ENCODE assay signal across 13 cellular contexts in the genomic region with DNA sequence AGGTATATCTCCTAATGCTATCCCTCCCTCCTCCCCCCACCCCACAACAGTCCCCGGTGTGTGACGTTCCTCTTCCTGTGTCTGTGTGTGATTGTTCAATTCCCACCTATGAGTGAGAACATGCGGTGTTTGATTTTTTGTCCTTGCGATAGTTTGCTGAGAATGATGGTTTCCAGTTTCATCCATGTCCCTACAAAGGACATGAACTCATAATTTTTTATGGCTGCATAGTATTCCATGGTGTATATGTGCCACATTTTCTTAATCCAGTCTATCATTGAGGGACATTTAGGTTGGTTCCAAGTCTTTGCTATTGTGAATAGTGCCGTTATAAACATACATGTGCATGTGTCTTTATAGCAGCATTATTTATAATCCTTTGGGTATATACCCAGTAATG. TPM values are rescaled to one million over a fixed set of nuclear protein-coding genes. Genes with fewer than 3 reads are reported as not detected.
"Had no signal": no experiment of that assay in that cellular context is flagged by ENCODE, and none has a peak within 500 bp of the region (broad histone marks: within the 10 kb centered on the region; RNA-seq: fewer than 3 reads in every experiment).

No MANE protein-coding gene starts in this region.

RNA-seq across cellular contexts. Expression of gene UGT1A6, which starts 8.2 kb away (rescaled TPM):
- total RNA-seq: activated CD4-positive, alpha-beta memory T cell treated with anti-CD3 and anti-CD28 coated beads, Interleukin-2, amount 10 ng/mL, durations not matched to agents 7 days and 5 days; activated CD4-positive, alpha-beta T cell treated with anti-CD3 and anti-CD28 coated beads for 36 hours; activated CD4-positive, alpha-beta T cell treated with anti-CD3 and anti-CD28 coated beads, Interleukin-2, amount 10 ng/mL, durations not matched to agents 7 days and 5 days; activated CD8-positive, alpha-beta memory T cell treated with anti-CD3 and anti-CD28 coated beads, Interleukin-2, amount 10 ng/mL, durations not matched to agents 7 days and 5 days; activated CD8-positive, alpha-beta T cell treated with anti-CD3 and anti-CD28 coated beads, Interleukin-2, amount 10 ng/mL, durations not matched to agents 7 days and 5 days; activated naive CD8-positive, alpha-beta T cell treated with anti-CD3 and anti-CD28 coated beads, Interleukin-2, amount 10 ng/mL, durations not matched to agents 7 days and 5 days; activated T-helper 2 cell treated with anti-CD3 and anti-CD28 coated beads, Interferon-gamma antibody, Interleukin-2, Interleukin-4, amounts not matched to agents 10 μg/mL and 5 μg/mL and 100 μg/mL, durations not matched to agents 14 hours and 24 hours and 36 hours; cardiac muscle cell; WTC11 had no signal
- polyA plus RNA-seq: cardiac muscle cell had no signal

RNA-seq across cellular contexts. Expression of gene UGT1A5, which starts 11.9 kb away (rescaled TPM):
- total RNA-seq: activated CD4-positive, alpha-beta memory T cell treated with anti-CD3 and anti-CD28 coated beads, Interleukin-2, amount 10 ng/mL, durations not matched to agents 7 days and 5 days; activated CD4-positive, alpha-beta T cell treated with anti-CD3 and anti-CD28 coated beads for 36 hours; activated CD4-positive, alpha-beta T cell treated with anti-CD3 and anti-CD28 coated beads, Interleukin-2, amount 10 ng/mL, durations not matched to agents 7 days and 5 days; activated CD8-positive, alpha-beta memory T cell treated with anti-CD3 and anti-CD28 coated beads, Interleukin-2, amount 10 ng/mL, durations not matched to agents 7 days and 5 days; activated CD8-positive, alpha-beta T cell treated with anti-CD3 and anti-CD28 coated beads, Interleukin-2, amount 10 ng/mL, durations not matched to agents 7 days and 5 days; activated naive CD8-positive, alpha-beta T cell treated with anti-CD3 and anti-CD28 coated beads, Interleukin-2, amount 10 ng/mL, durations not matched to agents 7 days and 5 days; activated T-helper 2 cell treated with anti-CD3 and anti-CD28 coated beads, Interferon-gamma antibody, Interleukin-2, Interleukin-4, amounts not matched to agents 10 μg/mL and 5 μg/mL and 100 μg/mL, durations not matched to agents 14 hours and 24 hours and 36 hours; ascending aorta; cardiac muscle cell; chondrocyte; WTC11 had no signal
- polyA plus RNA-seq: cardiac muscle cell had no signal

RNA-seq across cellular contexts. Expression of gene UGT1A4, which starts 17.7 kb away (rescaled TPM):
- total RNA-seq: activated CD4-positive, alpha-beta memory T cell treated with anti-CD3 and anti-CD28 coated beads, Interleukin-2, amount 10 ng/mL, durations not matched to agents 7 days and 5 days; activated CD4-positive, alpha-beta T cell treated with anti-CD3 and anti-CD28 coated beads for 36 hours; activated CD4-positive, alpha-beta T cell treated with anti-CD3 and anti-CD28 coated beads, Interleukin-2, amount 10 ng/mL, durations not matched to agents 7 days and 5 days; activated CD8-positive, alpha-beta memory T cell treated with anti-CD3 and anti-CD28 coated beads, Interleukin-2, amount 10 ng/mL, durations not matched to agents 7 days and 5 days; activated CD8-positive, alpha-beta T cell treated with anti-CD3 and anti-CD28 coated beads, Interleukin-2, amount 10 ng/mL, durations not matched to agents 7 days and 5 days; activated naive CD8-positive, alpha-beta T cell treated with anti-CD3 and anti-CD28 coated beads, Interleukin-2, amount 10 ng/mL, durations not matched to agents 7 days and 5 days; activated T-helper 2 cell treated with anti-CD3 and anti-CD28 coated beads, Interferon-gamma antibody, Interleukin-2, Interleukin-4, amounts not matched to agents 10 μg/mL and 5 μg/mL and 100 μg/mL, durations not matched to agents 14 hours and 24 hours and 36 hours; ascending aorta; cardiac muscle cell; chondrocyte had no signal
- polyA plus RNA-seq: adipose tissue, cardiac muscle cell had no signal

RNA-seq across cellular contexts. Expression of gene UGT1A7, which starts 19.1 kb away (rescaled TPM):
- total RNA-seq: activated CD4-positive, alpha-beta memory T cell treated with anti-CD3 and anti-CD28 coated beads, Interleukin-2, amount 10 ng/mL, durations not matched to agents 7 days and 5 days; activated CD4-positive, alpha-beta T cell treated with anti-CD3 and anti-CD28 coated beads for 36 hours; activated CD4-positive, alpha-beta T cell treated with anti-CD3 and anti-CD28 coated beads, Interleukin-2, amount 10 ng/mL, durations not matched to agents 7 days and 5 days; activated CD8-positive, alpha-beta memory T cell treated with anti-CD3 and anti-CD28 coated beads, Interleukin-2, amount 10 ng/mL, durations not matched to agents 7 days and 5 days; activated CD8-positive, alpha-beta T cell treated with anti-CD3 and anti-CD28 coated beads, Interleukin-2, amount 10 ng/mL, durations not matched to agents 7 days and 5 days; activated naive CD8-positive, alpha-beta T cell treated with anti-CD3 and anti-CD28 coated beads, Interleukin-2, amount 10 ng/mL, durations not matched to agents 7 days and 5 days; activated T-helper 2 cell treated with anti-CD3 and anti-CD28 coated beads, Interferon-gamma antibody, Interleukin-2, Interleukin-4, amounts not matched to agents 10 μg/mL and 5 μg/mL and 100 μg/mL, durations not matched to agents 14 hours and 24 hours and 36 hours; ascending aorta; cardiac muscle cell; WTC11 had no signal
- polyA plus RNA-seq: adipose tissue, cardiac muscle cell had no signal

RNA-seq across cellular contexts. Expression of gene UGT1A3, which starts 28.0 kb away (rescaled TPM):
- total RNA-seq: activated CD4-positive, alpha-beta memory T cell treated with anti-CD3 and anti-CD28 coated beads, Interleukin-2, amount 10 ng/mL, durations not matched to agents 7 days and 5 days; activated CD4-positive, alpha-beta T cell treated with anti-CD3 and anti-CD28 coated beads for 36 hours; activated CD4-positive, alpha-beta T cell treated with anti-CD3 and anti-CD28 coated beads, Interleukin-2, amount 10 ng/mL, durations not matched to agents 7 days and 5 days; activated CD8-positive, alpha-beta memory T cell treated with anti-CD3 and anti-CD28 coated beads, Interleukin-2, amount 10 ng/mL, durations not matched to agents 7 days and 5 days; activated CD8-positive, alpha-beta T cell treated with anti-CD3 and anti-CD28 coated beads, Interleukin-2, amount 10 ng/mL, durations not matched to agents 7 days and 5 days; activated naive CD8-positive, alpha-beta T cell treated with anti-CD3 and anti-CD28 coated beads, Interleukin-2, amount 10 ng/mL, durations not matched to agents 7 days and 5 days; activated T-helper 2 cell treated with anti-CD3 and anti-CD28 coated beads, Interferon-gamma antibody, Interleukin-2, Interleukin-4, amounts not matched to agents 10 μg/mL and 5 μg/mL and 100 μg/mL, durations not matched to agents 14 hours and 24 hours and 36 hours; ascending aorta; bronchial epithelial cell; cardiac muscle cell; chondrocyte; WTC11 had no signal
- polyA plus RNA-seq: adipose tissue, cardiac muscle cell had no signal
